8 cellular contexts compared by ENCODE assay signal in genomic region chr22:21628386-21629261, GRCh38. TPM values are rescaled to one million over a fixed set of nuclear protein-coding genes. Genes with fewer than 3 reads are reported as not detected.
A peak's percentile ranks its signal among the peaks of the same experiment; 100 is the strongest.
DNase-seq lines count a peak whose midpoint lies in the region; ATAC-seq and TF ChIP-seq lines count a peak whose summit lies in the region.

No MANE protein-coding gene starts in this region.

- peak overlapping the region; percentile 99 for H3K9ac ChIP-seq in SU-DHL-6 (ENCODE audit: low read length)
- H3K9ac ChIP-seq in skeletal muscle tissue (ENCODE audit: low read depth in 1 of 3, low read length in 3 of 3): peak overlapping the region in 1 of 3 donors; percentile 79

- H3K9me3 ChIP-seq in HEK293 (ENCODE audit: control insufficient read depth, insufficient read depth, low read depth, low read length): no peaks in the 10 kb centered on the region
- no peaks in the 10 kb centered on the region for H3K9me3 ChIP-seq in SU-DHL-6 (ENCODE audit: insufficient read depth, low read length)
- no peaks in the 10 kb centered on the region for H3K9me3 ChIP-seq in cardiac muscle cell (ENCODE audit: low read depth)
- no peaks in the 10 kb centered on the region for H3K9me3 ChIP-seq in skeletal muscle tissue (ENCODE audit: control insufficient read depth in 3 of 3, low read length in 3 of 3)

- H4K20me1 ChIP-seq in SU-DHL-6 (ENCODE audit: low read depth, low read length): no peaks in the 10 kb centered on the region

- peaks cover 15% of the 10 kb centered on the region for H3F3A ChIP-seq in SU-DHL-6 (ENCODE audit: insufficient read depth)

- H2AFZ ChIP-seq in SU-DHL-6 (ENCODE audit: low read depth, low read length, severe bottlenecking): no peak overlapping the region

- peak overlapping the region; percentile 76; the same call in 1 of the 2 replicates for H3K27ac ChIP-seq in HEK293 (ENCODE audit: extremely low read depth, low read depth, low read length)
- peak overlapping the region; percentile 91 for H3K27ac ChIP-seq in SU-DHL-6 (ENCODE audit: low read depth, low read length)
- no peak overlapping the region for H3K27ac ChIP-seq in cardiac muscle cell
- H3K27ac ChIP-seq in skeletal muscle tissue (ENCODE audit: low read depth, low read length): no peak overlapping the region

- CTCF ChIA-PET in HEK293 (lab: Yijun Ruan, JAX): interaction anchor here (0.5 to 5.7 kb wide), 20 partner anchors 8 to 66 kb away, joined by 3 to 109 read pairs (median 4); partner anchors contain the start of gene SDF2L1

- H3K27me3 ChIP-seq in SU-DHL-6 (ENCODE audit: low read length) (no peaks in the 10 kb centered on the region), cardiac muscle cell (no peaks in the 10 kb centered on the region), skeletal muscle tissue (ENCODE audit: control insufficient read depth in 3 of 3, insufficient read depth in 3 of 3, low read length in 3 of 3) (no peaks in the 10 kb centered on the region)

- H3K79me2 ChIP-seq in SU-DHL-6 (ENCODE audit: insufficient read depth, low read length): peaks cover 12% of the 10 kb centered on the region; the same call in 1 of the 2 replicates

- ATAC-seq in GM21360 (IDR thresholded peaks at IDR 0.05; ENCODE audit: unreplicated experiment) (no peak), HG03442 (IDR thresholded peaks at IDR 0.05; ENCODE audit: unreplicated experiment) (no peak)

- H3K4me2 ChIP-seq in SU-DHL-6 (ENCODE audit: low read depth, low read length, poor library complexity, severe bottlenecking): peak overlapping the region; percentile 69

- peaks cover 0 to 39% of the 10 kb centered on the region in 2 experiments; a peak in 1 of 3 replicates for H3K36me3 ChIP-seq in HEK293 (ENCODE audit: control insufficient read depth in 2 of 2, insufficient read depth in 1 of 2, low read length in 2 of 2)
- no peaks in the 10 kb centered on the region for H3K36me3 ChIP-seq in SU-DHL-6 (ENCODE audit: low read length)
- no peaks in the 10 kb centered on the region for H3K36me3 ChIP-seq in cardiac muscle cell
- peaks cover 0 to 2% (median 0%) of the 10 kb centered on the region in 3 donors for H3K36me3 ChIP-seq in skeletal muscle tissue (ENCODE audit: control insufficient read depth in 3 of 3, insufficient read depth in 3 of 3, low read length in 3 of 3)

- H3K9me2 ChIP-seq in SU-DHL-6 (replicated peaks; ENCODE audit: insufficient read depth, low read length): no peaks in the 10 kb centered on the region

- H3K4me3 ChIP-seq in HEK293 (ENCODE audit: low read depth, low read length) (peak overlapping the region; percentile 87), SU-DHL-6 (ENCODE audit: insufficient read depth, low read length, poor library complexity, severe bottlenecking) (peak overlapping the region; percentile 99), cardiac muscle cell (peak overlapping the region; percentile 72), skeletal muscle tissue (ENCODE audit: low read length in 3 of 3) (peak overlapping the region; percentile 77 to 86 (median 81))

- POLR2A ChIA-PET in HEK293 (lab: Yijun Ruan, JAX): interaction anchor here (0.8 to 2.5 kb wide), 11 partner anchors 9 to 60 kb away, joined by 3 to 50 read pairs (median 6); partner anchors contain the start of gene SDF2L1

- DNase-seq in cardiac muscle cell (ENCODE audit: low read depth in 1 of 2, low spot score in 1 of 2) (no peak), amniotic stem cell (lab: John Stamatoyannopoulos, UW) (no peak), cortex of kidney (lab: John Stamatoyannopoulos, UW) (no peak)

- TF ChIP-seq CTCF in HEK293 (tag by site-specific recombination; IDR thresholded peaks at IDR 0.05) (no peak), SU-DHL-6 (IDR thresholded peaks at IDR 0.05; ENCODE audit: insufficient read depth, low read length, poor library complexity, severe bottlenecking) (no peak), cardiac muscle cell (IDR thresholded peaks at IDR 0.05; ENCODE audit: low read depth, low read length) (no peak)

- H3K4me1 ChIP-seq in HEK293 (ENCODE audit: control insufficient read depth, insufficient read depth, low read length): no peaks in the 10 kb centered on the region
- H3K4me1 ChIP-seq in cardiac muscle cell (ENCODE audit: low read depth): no peaks in the 10 kb centered on the region
- H3K4me1 ChIP-seq in skeletal muscle tissue (ENCODE audit: control insufficient read depth in 3 of 3, insufficient read depth in 3 of 3, low read length in 3 of 3): peaks cover 24 to 39% (median 25%) of the 10 kb centered on the region in 3 donors

TF ChIP-seq in HEK293, 187 proteins besides CTCF, POLR2A, EP300 and RAD21 (continues in another document):
- no peak for TF ChIP-seq ZNF366 (tag by site-specific recombination; conservative IDR thresholded peaks at IDR 0.05)
- peak; percentile 51; the same call in 1 of the 2 replicates for TF ChIP-seq MEIS1 (CRISPR knock-in tag; IDR thresholded peaks at IDR 0.05; ENCODE audit: borderline replicate concordance)
- no peak for TF ChIP-seq FEZF1 (tag by site-specific recombination; IDR thresholded peaks at IDR 0.05)
- TF ChIP-seq ZNF501 (tag by site-specific recombination; IDR thresholded peaks at IDR 0.05): no peak
- no peak for TF ChIP-seq ZNF2 (tag by site-specific recombination; IDR thresholded peaks at IDR 0.05)
- TF ChIP-seq SCRT1 (tag by site-specific recombination; IDR thresholded peaks at IDR 0.05; ENCODE audit: borderline replicate concordance): no peak
- no peak for TF ChIP-seq ZNF558 (tag by site-specific recombination; IDR thresholded peaks at IDR 0.05)
- TF ChIP-seq ZNF26 (tag by site-specific recombination; IDR thresholded peaks at IDR 0.05): no peak
- TF ChIP-seq, protein P1, sequence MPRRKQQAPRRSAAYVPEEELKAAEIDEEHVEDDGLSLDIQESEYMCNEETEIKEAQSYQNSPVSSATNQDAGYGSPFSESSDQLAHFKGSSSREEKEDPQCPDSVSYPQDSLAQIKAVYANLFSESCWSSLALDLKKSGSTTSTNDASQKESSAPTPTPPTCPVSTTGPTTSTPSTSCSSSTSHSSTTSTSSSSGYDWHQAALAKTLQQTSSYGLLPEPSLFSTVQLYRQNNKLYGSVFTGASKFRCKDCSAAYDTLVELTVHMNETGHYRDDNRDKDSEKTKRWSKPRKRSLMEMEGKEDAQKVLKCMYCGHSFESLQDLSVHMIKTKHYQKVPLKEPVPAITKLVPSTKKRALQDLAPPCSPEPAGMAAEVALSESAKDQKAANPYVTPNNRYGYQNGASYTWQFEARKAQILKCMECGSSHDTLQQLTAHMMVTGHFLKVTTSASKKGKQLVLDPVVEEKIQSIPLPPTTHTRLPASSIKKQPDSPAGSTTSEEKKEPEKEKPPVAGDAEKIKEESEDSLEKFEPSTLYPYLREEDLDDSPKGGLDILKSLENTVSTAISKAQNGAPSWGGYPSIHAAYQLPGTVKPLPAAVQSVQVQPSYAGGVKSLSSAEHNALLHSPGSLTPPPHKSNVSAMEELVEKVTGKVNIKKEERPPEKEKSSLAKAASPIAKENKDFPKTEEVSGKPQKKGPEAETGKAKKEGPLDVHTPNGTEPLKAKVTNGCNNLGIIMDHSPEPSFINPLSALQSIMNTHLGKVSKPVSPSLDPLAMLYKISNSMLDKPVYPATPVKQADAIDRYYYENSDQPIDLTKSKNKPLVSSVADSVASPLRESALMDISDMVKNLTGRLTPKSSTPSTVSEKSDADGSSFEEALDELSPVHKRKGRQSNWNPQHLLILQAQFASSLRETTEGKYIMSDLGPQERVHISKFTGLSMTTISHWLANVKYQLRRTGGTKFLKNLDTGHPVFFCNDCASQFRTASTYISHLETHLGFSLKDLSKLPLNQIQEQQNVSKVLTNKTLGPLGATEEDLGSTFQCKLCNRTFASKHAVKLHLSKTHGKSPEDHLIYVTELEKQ (tag by site-specific recombination; IDR thresholded peaks at IDR 0.05; ENCODE audit: borderline replicate concordance): no peak
- TF ChIP-seq ZNF544 (tag by site-specific recombination; IDR thresholded peaks at IDR 0.05): no peak
- no peak for TF ChIP-seq GFI1B (tag by site-specific recombination; IDR thresholded peaks at IDR 0.05)
- TF ChIP-seq ZNF292 (tag by site-specific recombination; IDR thresholded peaks at IDR 0.05; ENCODE audit: borderline replicate concordance, low read depth): no peak
- no peak for TF ChIP-seq ZBTB26 (tag by site-specific recombination; optimal IDR thresholded peaks at IDR 0.05)
- no peak for TF ChIP-seq ZNF792 (tag by site-specific recombination; IDR thresholded peaks at IDR 0.05)
- no peak for TF ChIP-seq REPIN1 (tag by site-specific recombination; IDR thresholded peaks at IDR 0.05; ENCODE audit: low read depth)
- no peak for TF ChIP-seq ZNF404 (tag by site-specific recombination; IDR thresholded peaks at IDR 0.05)
- TF ChIP-seq ZNF19 (tag by site-specific recombination; IDR thresholded peaks at IDR 0.05; ENCODE audit: low read depth): no peak

RNA-seq across cellular contexts. Expression of gene YDJC, which starts 1.2 kb away (rescaled TPM):
- total RNA-seq in cardiac muscle cell: 42.0 and 42.5 TPM in 2 replicates
- 31.2 and 31.8 TPM in 2 replicates for polyA plus RNA-seq in cardiac muscle cell
- total RNA-seq in skeletal muscle tissue: 1.0 TPM

RNA-seq across cellular contexts. Expression of gene CCDC116, which starts 3.9 kb away (rescaled TPM):
- total RNA-seq in cardiac muscle cell: 0.57 and 0.70 TPM in 2 replicates
- polyA plus RNA-seq in cardiac muscle cell: 0.17 and 0.94 TPM in 2 replicates
- total RNA-seq in skeletal muscle tissue: not detected

RNA-seq across cellular contexts. Expression of gene SDF2L1, which starts 13.5 kb away (rescaled TPM):
- total RNA-seq in cardiac muscle cell (26.8 and 130 TPM in 2 replicates), skeletal muscle tissue (4.2 TPM)
- polyA plus RNA-seq in cardiac muscle cell: 28.2 and 127 TPM in 2 replicates

RNA-seq across cellular contexts. Expression of gene PPIL2, which starts 37.2 kb away (rescaled TPM):
- 23.3 and 29.2 TPM in 2 replicates for total RNA-seq in cardiac muscle cell
- 23.6 and 26.1 TPM in 2 replicates for polyA plus RNA-seq in cardiac muscle cell
- 17.7 TPM for total RNA-seq in skeletal muscle tissue

Comparison
In these comparisons a context has a peak if more than half of its experiments do, and no peak if none do; other contexts are left out.
1. H3K27ac ChIP-seq: peak in HEK293 (single experiment) and SU-DHL-6 (single experiment); none in cardiac muscle cell (single experiment) and skeletal muscle tissue (single experiment).
2. RNA of gene YDJC, which starts 1.2 kb away (total RNA-seq): 42.0 to 42.5 TPM in cardiac muscle cell; 1.0 TPM in skeletal muscle tissue (single experiment); every median in the first group is over 10 times any median in the second.
3. Peak in every context shown above with its lines, with median percentiles within 50 percentile points of each other: H3K4me3 ChIP-seq.